In genomic region chr7:67523706-67524105, GRCh38 we compare ENCODE assay signal across 38 cellular contexts.
"Had no signal": no experiment of that assay in that cellular context is flagged by ENCODE, and none has a peak within 500 bp of the region (broad histone marks: within the 10 kb centered on the region; RNA-seq: fewer than 3 reads in every experiment).

No MANE protein-coding gene starts in this region.

- H3K36me3 ChIP-seq: adrenal gland, cardiac muscle cell had no signal

- H3K36me3 Mint-ChIP-seq: activated naive CD4-positive, alpha-beta T cell treated with anti-CD3 and anti-CD28 coated beads, Interleukin-2, amount 50 U/mL, for 72 hours; activated naive CD8-positive, alpha-beta T cell treated with anti-CD3 and anti-CD28 coated beads for 36 hours; brain had no signal

- H3K4me3 Mint-ChIP-seq: activated CD4-positive, alpha-beta memory T cell treated with anti-CD3 and anti-CD28 coated beads, Interleukin-2, amount 10 ng/mL, durations not matched to agents 7 days and 5 days; activated CD4-positive, alpha-beta T cell treated with anti-CD3 and anti-CD28 coated beads for 36 hours; activated CD4-positive, alpha-beta T cell treated with anti-CD3 and anti-CD28 coated beads, Interleukin-2, amount 10 ng/mL, durations not matched to agents 7 days and 5 days; activated CD8-positive, alpha-beta T cell treated with anti-CD3 and anti-CD28 coated beads, Interleukin-2, amount 10 ng/mL, durations not matched to agents 7 days and 5 days; activated naive CD4-positive, alpha-beta T cell treated with anti-CD3 and anti-CD28 coated beads for 36 hours; activated naive CD8-positive, alpha-beta T cell treated with anti-CD3 and anti-CD28 coated beads for 36 hours; activated T-cell treated with anti-CD3 and anti-CD28 coated beads, Interleukin-2, amount 50 U/mL, for 4 hours; activated T-cell treated with anti-CD3 and anti-CD28 coated beads, Interleukin-2, amount 50 U/mL, for 72 hours; activated T-helper 1 cell treated with anti-CD3 and anti-CD28 coated beads, Interleukin-12 subunit alpha, Interleukin-12 subunit beta, Interleukin-2, Interleukin-4 antibody, amounts not matched to agents 30 ng/mL and 10 ng/mL and 1 ng/mL, durations not matched to agents 14 hours and 24 hours and 36 hours; activated T-helper 17 cell treated with anti-CD3 and anti-CD28 coated beads, Interleukin-2, amount 50 U/mL, for 72 hours; brain; central memory CD8-positive, alpha-beta T cell; T-helper 1 cell treated with Interleukin-12 subunit alpha and Interleukin-12 subunit beta and Interleukin-4 antibody, amounts not matched to agents 30 μg/mL and 1 μg/mL, for 36 hours; T-helper 2 cell treated with Interferon-gamma antibody and Interleukin-4, amounts not matched to agents 5 μg/mL and 100 μg/mL, for 36 hours; WTC11 had no signal

- H3K4me3 ChIP-seq: adrenal gland, cardiac muscle cell had no signal

- H3K27ac Mint-ChIP-seq: activated CD4-positive, alpha-beta memory T cell treated with anti-CD3 and anti-CD28 coated beads, Interleukin-2, amount 10 ng/mL, durations not matched to agents 7 days and 5 days; activated CD4-positive, alpha-beta T cell treated with anti-CD3 and anti-CD28 coated beads for 36 hours; activated CD4-positive, alpha-beta T cell treated with anti-CD3 and anti-CD28 coated beads, Interleukin-2, amount 10 ng/mL, durations not matched to agents 7 days and 5 days; activated CD8-positive, alpha-beta T cell treated with anti-CD3 and anti-CD28 coated beads, Interleukin-2, amount 10 ng/mL, durations not matched to agents 7 days and 5 days; activated naive CD4-positive, alpha-beta T cell treated with anti-CD3 and anti-CD28 coated beads for 36 hours; activated naive CD4-positive, alpha-beta T cell treated with anti-CD3 and anti-CD28 coated beads, Interleukin-2, amount 50 U/mL, for 72 hours; activated naive CD8-positive, alpha-beta T cell treated with anti-CD3 and anti-CD28 coated beads for 36 hours; activated T-cell treated with anti-CD3 and anti-CD28 coated beads, Interleukin-2, amount 50 U/mL, for 72 hours; activated T-helper 1 cell treated with anti-CD3 and anti-CD28 coated beads, Interleukin-12 subunit alpha, Interleukin-12 subunit beta, Interleukin-2, Interleukin-4 antibody, amounts not matched to agents 30 ng/mL and 10 ng/mL and 1 ng/mL, durations not matched to agents 14 hours and 24 hours and 36 hours; activated T-helper 17 cell treated with anti-CD3 and anti-CD28 coated beads, Interleukin-2, amount 50 U/mL, for 72 hours; brain; T-helper 1 cell treated with Interleukin-12 subunit alpha and Interleukin-12 subunit beta and Interleukin-4 antibody, amounts not matched to agents 30 μg/mL and 1 μg/mL, for 36 hours; T-helper 2 cell treated with Interferon-gamma antibody and Interleukin-4, amounts not matched to agents 5 μg/mL and 100 μg/mL, for 36 hours; WTC11 had no signal

- DNase-seq: activated CD4-positive, alpha-beta memory T cell treated with anti-CD3 and anti-CD28 coated beads, Interleukin-2, amount 10 ng/mL, durations not matched to agents 7 days and 5 days; activated CD4-positive, alpha-beta T cell treated with anti-CD3 and anti-CD28 coated beads for 1 hour; activated CD4-positive, alpha-beta T cell treated with anti-CD3 and anti-CD28 coated beads for 36 hours; activated CD4-positive, alpha-beta T cell treated with anti-CD3 and anti-CD28 coated beads for 48 hours; activated CD4-positive, alpha-beta T cell treated with anti-CD3 and anti-CD28 coated beads, Interleukin-2, amount 10 ng/mL, durations not matched to agents 7 days and 5 days; activated CD4-positive, alpha-beta T cell treated with anti-CD3 and anti-CD28 coated beads, Interleukin-2, amount 50 U/mL, for 48 hours; activated CD4-positive, CD25-positive, alpha-beta regulatory T cell; activated CD8-positive, alpha-beta memory T cell treated with anti-CD3 and anti-CD28 coated beads, Interleukin-2, amount 50 U/mL, for 4 hours; activated CD8-positive, alpha-beta T cell treated with anti-CD3 and anti-CD28 coated beads, Interleukin-2, amount 10 ng/mL, durations not matched to agents 7 days and 5 days; activated effector memory CD4-positive, alpha-beta T cell treated with anti-CD3 and anti-CD28 coated beads, Interleukin-2, amount 50 U/mL, for 16 hours; activated gamma-delta T cell treated with Interleukin-2 at 50 U/mL for 16 hours; activated naive CD4-positive, alpha-beta T cell; activated naive CD4-positive, alpha-beta T cell treated with anti-CD3 and anti-CD28 coated beads for 36 hours; activated naive CD4-positive, alpha-beta T cell treated with anti-CD3 and anti-CD28 coated beads, Interleukin-2, amount 50 U/mL, for 16 hours; activated naive CD8-positive, alpha-beta T cell treated with anti-CD3 and anti-CD28 coated beads for 36 hours; activated T-cell treated with anti-CD3 and anti-CD28 coated beads for 4 hours; activated T-cell treated with anti-CD3 and anti-CD28 coated beads, Interleukin-2, amount 50 U/mL, for 1 hour; activated T-cell treated with anti-CD3 and anti-CD28 coated beads, Interleukin-2, amount 50 U/mL, for 4 hours; activated T-cell treated with anti-CD3 and anti-CD28 coated beads, Interleukin-2, amount 50 U/mL, for 72 hours; adrenal gland; amniotic stem cell; aorta; caudate nucleus; cerebellar nuclear complex; T-helper 1 cell; T-helper 2 cell; T-helper 9 cell had no signal

- ATAC-seq: activated CD4-positive, alpha-beta T cell treated with anti-CD3 and anti-CD28 coated beads for 36 hours; activated CD4-positive, CD25-positive, alpha-beta regulatory T cell treated with anti-CD3 and anti-CD28 coated beads, Interleukin-2, amount 50 U/mL, for 24 hours; activated CD8-positive, alpha-beta T cell treated with anti-CD3 and anti-CD28 coated beads, Interleukin-2, amount 10 ng/mL, durations not matched to agents 7 days and 5 days; activated naive CD4-positive, alpha-beta T cell treated with anti-CD3 and anti-CD28 coated beads, Interleukin-2, amount 50 U/mL, for 72 hours; activated T-cell treated with anti-CD3 and anti-CD28 coated beads, Interleukin-2, amount 50 U/mL, for 4 hours; activated T-cell treated with anti-CD3 and anti-CD28 coated beads, Interleukin-2, amount 50 U/mL, for 72 hours; activated T-helper 17 cell treated with anti-CD3 and anti-CD28 coated beads, Interleukin-2, amount 50 U/mL, for 72 hours; WTC11 had no signal

- H3K27ac ChIP-seq: adrenal gland, cardiac muscle cell, VCaP had no signal

- H3K27me3 ChIP-seq: adrenal gland, cardiac muscle cell had no signal

- H3K27me3 Mint-ChIP-seq: activated CD4-positive, alpha-beta memory T cell treated with anti-CD3 and anti-CD28 coated beads, Interleukin-2, amount 10 ng/mL, durations not matched to agents 7 days and 5 days; activated CD4-positive, alpha-beta T cell treated with anti-CD3 and anti-CD28 coated beads for 36 hours; activated CD4-positive, alpha-beta T cell treated with anti-CD3 and anti-CD28 coated beads, Interleukin-2, amount 10 ng/mL, durations not matched to agents 7 days and 5 days; activated naive CD8-positive, alpha-beta T cell treated with anti-CD3 and anti-CD28 coated beads for 36 hours; activated T-helper 17 cell treated with anti-CD3 and anti-CD28 coated beads, Interleukin-2, amount 50 U/mL, for 72 hours; central memory CD8-positive, alpha-beta T cell had no signal

- H3K9me3 ChIP-seq: adrenal gland had no signal

- H3K9me3 Mint-ChIP-seq: central memory CD8-positive, alpha-beta T cell had no signal

- H3K4me1 Mint-ChIP-seq: activated CD4-positive, alpha-beta memory T cell treated with anti-CD3 and anti-CD28 coated beads, Interleukin-2, amount 10 ng/mL, durations not matched to agents 7 days and 5 days; activated CD4-positive, alpha-beta T cell treated with anti-CD3 and anti-CD28 coated beads for 36 hours; activated CD4-positive, alpha-beta T cell treated with anti-CD3 and anti-CD28 coated beads, Interleukin-2, amount 10 ng/mL, durations not matched to agents 7 days and 5 days; activated naive CD8-positive, alpha-beta T cell treated with anti-CD3 and anti-CD28 coated beads for 36 hours; activated T-helper 17 cell treated with anti-CD3 and anti-CD28 coated beads, Interleukin-2, amount 50 U/mL, for 72 hours; central memory CD8-positive, alpha-beta T cell had no signal
